Comparison of ENCODE assay signal across 8 cellular contexts in genomic region chr5:173238312-173239232, GRCh38. TPM values are rescaled to one million over a fixed set of nuclear protein-coding genes. Genes with fewer than 3 reads are reported as not detected.
DNase-seq lines count a peak whose midpoint lies in the region; ATAC-seq, FAIRE-seq and TF ChIP-seq lines count a peak whose summit lies in the region.
"Had no signal": no experiment of that assay in that cellular context is flagged by ENCODE, and none has a peak within 500 bp of the region (broad histone marks: within the 10 kb centered on the region; RNA-seq: fewer than 3 reads in every experiment).

No MANE protein-coding gene starts in this region.

- H3K27me3 ChIP-seq in esophagus squamous epithelium (peaks cover 22 to 100% (median 72%) of the 10 kb centered on the region in 4 donors), pancreas (peaks cover 4 to 80% (median 19%) of the 10 kb centered on the region in 4 donors), colonic mucosa (peaks cover 97% of the 10 kb centered on the region), tibial artery (peaks cover 12 to 100% of the 10 kb centered on the region in 2 donors)

- H3K4me1 ChIP-seq in esophagus squamous epithelium (peaks cover 5 to 47% (median 16%) of the 10 kb centered on the region in 3 donors), pancreas (peaks cover 0 to 11% (median 0%) of the 10 kb centered on the region in 3 donors), colonic mucosa (no peaks in the 10 kb centered on the region), tibial artery (peaks cover 0 to 39% (median 22%) of the 10 kb centered on the region in 4 donors)

- intact Hi-C loops in esophagus squamous epithelium (cut with DNase I), result no loop called here
- intact Hi-C loops in pancreas (cut with DNase I), result no loop called here
- intact Hi-C loops in colonic mucosa (cut with DNase I), result no loop called here
- intact Hi-C loops in tibial artery (cut with DNase I; ENCODE audit: low total_unique reads), result no loop called here

- H3K36me3 ChIP-seq in esophagus squamous epithelium, result no peaks in the 10 kb centered on the region
- H3K36me3 ChIP-seq in pancreas, result no peaks in the 10 kb centered on the region
- no peaks in the 10 kb centered on the region for H3K36me3 ChIP-seq in colonic mucosa
- no peaks in the 10 kb centered on the region for H3K36me3 ChIP-seq in tibial artery
- H3K36me3 ChIP-seq: Peyer's patch had no signal

- no peak for TF ChIP-seq POLR2A in esophagus squamous epithelium (IDR thresholded peaks at IDR 0.05)

- no peak for FAIRE-seq in pancreas (lab: Jason Lieb, UNC)

- peak overlapping the region in 3 of 4 donors; percentile 6 to 39 (median 11) for H3K4me3 ChIP-seq in esophagus squamous epithelium
- peak overlapping the region in 2 of 4 donors; percentile 9 to 30 for H3K4me3 ChIP-seq in pancreas
- H3K4me3 ChIP-seq in colonic mucosa, result no peak overlapping the region
- peak overlapping the region in 1 of 2 donors; percentile 30 for H3K4me3 ChIP-seq in tibial artery

- TF ChIP-seq CTCF in esophagus squamous epithelium (IDR thresholded peaks at IDR 0.05) (no peak), pancreas (IDR thresholded peaks at IDR 0.05) (no peak), colonic mucosa (IDR thresholded peaks at IDR 0.05) (no peak), tibial artery (IDR thresholded peaks at IDR 0.05) (no peak)

- H3K9me3 ChIP-seq in esophagus squamous epithelium, result no peaks in the 10 kb centered on the region
- no peaks in the 10 kb centered on the region for H3K9me3 ChIP-seq in pancreas
- no peaks in the 10 kb centered on the region for H3K9me3 ChIP-seq in colonic mucosa
- no peaks in the 10 kb centered on the region for H3K9me3 ChIP-seq in tibial artery
- H3K9me3 ChIP-seq: Peyer's patch had no signal

- H3K9ac ChIP-seq in colonic mucosa (ENCODE audit: low read depth in 2 of 2, low read length in 2 of 2), result no peak overlapping the region

- no peak overlapping the region for H3K27ac ChIP-seq in esophagus squamous epithelium
- H3K27ac ChIP-seq in pancreas, result no peak overlapping the region
- no peak overlapping the region for H3K27ac ChIP-seq in colonic mucosa
- H3K27ac ChIP-seq in substantia nigra (ENCODE audit: low read depth, low read length, poor library complexity, severe bottlenecking), result no peak overlapping the region
- no peak overlapping the region for H3K27ac ChIP-seq in tibial artery
- H3K27ac ChIP-seq: Peyer's patch had no signal

- WGBS in esophagus squamous epithelium, 2 donors, result 6 to 10% methylated on average over 25 to 43 of the region's 74 CpGs
- WGBS in pancreas, 2 donors, result 3 to 5% methylated on average over 58 to 74 of the region's 74 CpGs

- peak; percentile 35 for DNase-seq in EL
- peak; percentile 9 for DNase-seq in LHCN-M2 (ENCODE audit: low read depth)
- DNase-seq in esophagus squamous epithelium (lab: John Stamatoyannopoulos, UW), result no peak
- no peak for DNase-seq in pancreas
- DNase-seq in colonic mucosa, result no peak
- DNase-seq in substantia nigra (lab: John Stamatoyannopoulos, UW), result no peak
- DNase-seq in tibial artery, result no peak
- DNase-seq: Peyer's patch had no signal

- peak in 3 of 4 donors; percentile 31 to 45 (median 34) for ATAC-seq in pancreas

RNA-seq across cellular contexts. Expression of gene NKX2-5, which starts 3.6 kb away (rescaled TPM):
- total RNA-seq in LHCN-M2 (2014; rRNA removed) (not detected in 2 replicates), esophagus squamous epithelium (not detected), pancreas (under 1 TPM in 1 of 6 donors, not detected in 5; 0.20 TPM), colonic mucosa (not detected)
- polyA plus RNA-seq in LHCN-M2 (2012), result 0.13 TPM
- polyA plus RNA-seq in pancreas, result under 1 TPM in 1 of 2 donors, not detected in 1; 0.05 TPM
- total RNA-seq: Peyer's patch had no signal

Comparison
In these comparisons a context has a peak if more than half of its experiments do, and no peak if none do; other contexts are left out.
1. DNase-seq: peak in EL (single experiment) and LHCN-M2 (single experiment); none in esophagus squamous epithelium (single experiment), pancreas (0 of 6), colonic mucosa (single experiment), substantia nigra (0 of 49) and tibial artery (0 of 2).